In the genomic region with DNA sequence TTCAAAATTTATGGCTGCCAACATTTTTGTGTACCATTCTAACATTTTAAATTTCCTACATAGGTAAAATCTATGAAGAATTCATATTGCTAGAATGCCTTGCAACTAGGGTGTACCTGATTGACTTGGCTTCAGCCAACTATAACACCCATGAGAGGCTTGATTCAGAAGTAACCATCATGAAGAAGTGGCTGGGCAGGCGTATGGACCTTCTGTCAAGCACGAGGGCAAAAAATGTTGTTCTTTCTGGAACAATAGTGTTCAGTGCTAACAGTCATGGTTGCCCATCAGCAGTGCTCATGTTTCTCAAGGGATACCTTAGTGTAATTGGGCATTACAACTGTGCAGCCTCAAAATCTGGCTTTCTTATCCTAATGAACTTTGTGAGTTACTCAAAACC, we compare ENCODE assay signal across 16 cellular contexts.
A peak's percentile ranks its signal among the peaks of the same experiment; 100 is the strongest.
DNase-seq lines count a peak whose midpoint lies in the region.
"Had no signal": no experiment of that assay in that cellular context is flagged by ENCODE, and none has a peak within 500 bp of the region (broad histone marks: within the 10 kb centered on the region; RNA-seq: fewer than 3 reads in every experiment).

No MANE protein-coding gene starts in this region.

- peak; percentile 6 for DNase-seq in COLO668 (lab: John Stamatoyannopoulos, UW; ENCODE audit: unreplicated experiment)
- peak; percentile 86 for DNase-seq in DMS153 treated with DMSO at 0.1 percent for 48 hours (lab: John Stamatoyannopoulos, UW; ENCODE audit: unreplicated experiment)
- peak; percentile 80 for DNase-seq in NCI-H2029 (lab: John Stamatoyannopoulos, UW)
- DNase-seq in NCI-H510A treated with DMSO at 0.1 percent for 48 hours (lab: John Stamatoyannopoulos, UW), result peak; percentile 95
- DNase-seq in NCI-H526 (lab: John Stamatoyannopoulos, UW), result no peak
- no peak for DNase-seq in activated CD4-positive, alpha-beta T cell treated with anti-CD3 and anti-CD28 coated beads for 4 hours
- DNase-seq in ACHN, result no peak
- DNase-seq: C1 segment of cervical spinal cord; CD8-positive, alpha-beta memory T cell; GF-D8; H9; KG1; NCI-H1417 treated with DMSO at 0.1 percent for 48 hours; NCI-H2081 treated with DMSO at 0.1 percent for 48 hours; NCI-H524 treated with DMSO at 0.1 percent for 48 hours; OCI-M1 had no signal

- in situ Hi-C loops in ACHN (cut with HindIII; ENCODE audit: low pct_ligation_motif_present, low pct_unique_long_range_greater_than_20kb, low sequenced_read_pairs), result no loop called here

Comparison
In these comparisons a context has a peak if more than half of its experiments do, and no peak if none do; other contexts are left out.
1. DNase-seq: peak in COLO668 (single experiment), DMS153 treated with DMSO at 0.1 percent for 48 hours (single experiment), NCI-H2029 (single experiment) and NCI-H510A treated with DMSO at 0.1 percent for 48 hours (single experiment); none in NCI-H526 (0 of 2), activated CD4-positive, alpha-beta T cell treated with anti-CD3 and anti-CD28 coated beads for 4 hours (0 of 2) and ACHN (single experiment).